ENCODE assay signal across 1 cellular context in the genomic region with DNA sequence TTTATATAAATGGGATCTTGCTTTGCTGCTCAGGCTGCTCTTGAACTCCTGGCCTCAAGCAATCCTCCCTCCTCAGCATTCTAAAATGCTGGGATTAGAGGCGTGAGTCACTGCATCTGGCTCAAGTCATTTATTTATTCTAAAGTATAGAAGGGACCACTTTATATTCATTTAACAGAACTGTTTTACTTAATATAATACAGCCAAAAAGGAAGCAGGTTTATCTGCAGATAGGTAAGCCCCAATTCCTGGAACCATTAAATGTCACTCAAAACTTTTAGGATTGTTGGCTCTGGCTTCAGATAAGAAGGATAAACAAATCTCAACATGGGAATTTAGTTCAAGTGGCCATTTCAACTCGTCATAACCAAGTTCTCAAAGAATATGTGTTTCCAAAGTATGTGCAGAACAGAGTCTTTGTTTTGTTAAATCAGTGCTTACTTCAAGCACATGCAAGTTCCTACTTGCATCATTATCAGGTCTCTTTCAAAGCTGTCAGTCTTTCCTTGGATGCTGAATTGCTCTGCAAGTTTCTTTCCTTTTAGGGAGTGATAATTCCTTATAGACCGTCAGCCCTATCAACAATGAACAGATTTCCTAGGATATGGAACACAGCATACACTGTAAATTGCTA.
TF ChIP-seq lines count a peak whose summit lies in the region.

No MANE protein-coding gene starts in this region.

TF ChIP-seq in HEK293, 187 proteins besides CTCF, POLR2A, EP300 and RAD21 (continued from another document and continues in another):
- no peak for TF ChIP-seq ZNF785 (tag by site-specific recombination; IDR thresholded peaks at IDR 0.05)
- TF ChIP-seq ZFP37 (tag by site-specific recombination; IDR thresholded peaks at IDR 0.05) = no peak
- TF ChIP-seq, protein P1, sequence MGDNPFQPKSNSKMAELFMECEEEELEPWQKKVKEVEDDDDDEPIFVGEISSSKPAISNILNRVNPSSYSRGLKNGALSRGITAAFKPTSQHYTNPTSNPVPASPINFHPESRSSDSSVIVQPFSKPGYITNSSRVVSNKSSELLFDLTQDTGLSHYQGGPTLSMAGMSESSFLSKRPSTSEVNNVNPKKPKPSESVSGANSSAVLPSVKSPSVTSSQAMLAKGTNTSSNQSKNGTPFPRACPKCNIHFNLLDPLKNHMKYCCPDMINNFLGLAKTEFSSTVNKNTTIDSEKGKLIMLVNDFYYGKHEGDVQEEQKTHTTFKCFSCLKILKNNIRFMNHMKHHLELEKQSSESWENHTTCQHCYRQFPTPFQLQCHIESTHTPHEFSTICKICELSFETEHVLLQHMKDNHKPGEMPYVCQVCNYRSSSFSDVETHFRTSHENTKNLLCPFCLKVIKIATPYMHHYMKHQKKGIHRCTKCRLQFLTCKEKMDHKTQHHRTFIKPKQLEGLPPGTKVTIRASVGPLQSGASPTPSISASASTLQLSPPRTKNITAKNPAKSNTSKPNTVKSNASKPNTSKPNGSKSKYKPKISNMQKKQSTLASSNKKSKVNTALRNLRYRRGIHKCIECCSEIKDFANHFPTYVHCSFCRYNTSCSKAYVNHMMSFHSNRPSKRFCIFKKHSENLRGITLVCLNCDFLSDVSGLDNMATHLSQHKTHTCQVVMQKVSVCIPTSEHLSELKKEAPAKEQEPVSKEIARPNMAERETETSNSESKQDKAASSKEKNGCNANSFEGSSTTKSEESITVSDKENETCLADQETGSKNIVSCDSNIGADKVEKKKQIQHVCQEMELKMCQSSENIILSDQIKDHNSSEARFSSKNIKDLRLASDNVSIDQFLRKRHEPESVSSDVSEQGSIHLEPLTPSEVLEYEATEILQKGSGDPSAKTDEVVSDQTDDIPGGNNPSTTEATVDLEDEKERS (tag by site-specific recombination; IDR thresholded peaks at IDR 0.05) = no peak
- TF ChIP-seq, protein P2, sequence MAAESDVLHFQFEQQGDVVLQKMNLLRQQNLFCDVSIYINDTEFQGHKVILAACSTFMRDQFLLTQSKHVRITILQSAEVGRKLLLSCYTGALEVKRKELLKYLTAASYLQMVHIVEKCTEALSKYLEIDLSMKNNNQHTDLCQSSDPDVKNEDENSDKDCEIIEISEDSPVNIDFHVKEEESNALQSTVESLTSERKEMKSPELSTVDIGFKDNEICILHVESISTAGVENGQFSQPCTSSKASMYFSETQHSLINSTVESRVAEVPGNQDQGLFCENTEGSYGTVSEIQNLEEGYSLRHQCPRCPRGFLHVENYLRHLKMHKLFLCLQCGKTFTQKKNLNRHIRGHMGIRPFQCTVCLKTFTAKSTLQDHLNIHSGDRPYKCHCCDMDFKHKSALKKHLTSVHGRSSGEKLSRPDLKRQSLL (tag by site-specific recombination; IDR thresholded peaks at IDR 0.05) = no peak
- TF ChIP-seq, protein P3, sequence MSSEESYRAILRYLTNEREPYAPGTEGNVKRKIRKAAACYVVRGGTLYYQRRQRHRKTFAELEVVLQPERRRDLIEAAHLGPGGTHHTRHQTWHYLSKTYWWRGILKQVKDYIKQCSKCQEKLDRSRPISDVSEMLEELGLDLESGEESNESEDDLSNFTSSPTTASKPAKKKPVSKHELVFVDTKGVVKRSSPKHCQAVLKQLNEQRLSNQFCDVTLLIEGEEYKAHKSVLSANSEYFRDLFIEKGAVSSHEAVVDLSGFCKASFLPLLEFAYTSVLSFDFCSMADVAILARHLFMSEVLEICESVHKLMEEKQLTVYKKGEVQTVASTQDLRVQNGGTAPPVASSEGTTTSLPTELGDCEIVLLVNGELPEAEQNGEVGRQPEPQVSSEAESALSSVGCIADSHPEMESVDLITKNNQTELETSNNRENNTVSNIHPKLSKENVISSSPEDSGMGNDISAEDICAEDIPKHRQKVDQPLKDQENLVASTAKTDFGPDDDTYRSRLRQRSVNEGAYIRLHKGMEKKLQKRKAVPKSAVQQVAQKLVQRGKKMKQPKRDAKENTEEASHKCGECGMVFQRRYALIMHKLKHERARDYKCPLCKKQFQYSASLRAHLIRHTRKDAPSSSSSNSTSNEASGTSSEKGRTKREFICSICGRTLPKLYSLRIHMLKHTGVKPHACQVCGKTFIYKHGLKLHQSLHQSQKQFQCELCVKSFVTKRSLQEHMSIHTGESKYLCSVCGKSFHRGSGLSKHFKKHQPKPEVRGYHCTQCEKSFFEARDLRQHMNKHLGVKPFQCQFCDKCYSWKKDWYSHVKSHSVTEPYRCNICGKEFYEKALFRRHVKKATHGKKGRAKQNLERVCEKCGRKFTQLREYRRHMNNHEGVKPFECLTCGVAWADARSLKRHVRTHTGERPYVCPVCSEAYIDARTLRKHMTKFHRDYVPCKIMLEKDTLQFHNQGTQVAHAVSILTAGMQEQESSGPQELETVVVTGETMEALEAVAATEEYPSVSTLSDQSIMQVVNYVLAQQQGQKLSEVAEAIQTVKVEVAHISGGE (tag by site-specific recombination; conservative IDR thresholded peaks at IDR 0.05; ENCODE audit: low read depth) = no peak
- no peak for TF ChIP-seq ZFHX2 (tag by site-specific recombination; conservative IDR thresholded peaks at IDR 0.05)
- TF ChIP-seq ZNF214 (tag by site-specific recombination; IDR thresholded peaks at IDR 0.05; ENCODE audit: borderline replicate concordance) = no peak
- no peak for TF ChIP-seq GLIS1 (tag by site-specific recombination; IDR thresholded peaks at IDR 0.05)
- TF ChIP-seq KLF7 (tag by site-specific recombination; IDR thresholded peaks at IDR 0.05; ENCODE audit: borderline replicate concordance) = no peak
- peak; percentile 72 for TF ChIP-seq FEZF1 (tag by site-specific recombination; IDR thresholded peaks at IDR 0.05)
- TF ChIP-seq ZNF223 (tag by site-specific recombination; IDR thresholded peaks at IDR 0.05) = no peak
- no peak for TF ChIP-seq ZNF140 (tag by site-specific recombination; IDR thresholded peaks at IDR 0.05)
- TF ChIP-seq ZNF776 (tag by site-specific recombination; IDR thresholded peaks at IDR 0.05; ENCODE audit: borderline replicate concordance) = no peak
- TF ChIP-seq ZNF843 (tag by site-specific recombination; IDR thresholded peaks at IDR 0.05) = peak; percentile 68
- TF ChIP-seq ZNF501 (tag by site-specific recombination; IDR thresholded peaks at IDR 0.05) = no peak
- no peak for TF ChIP-seq ZNF248 (tag by site-specific recombination; IDR thresholded peaks at IDR 0.05)
- TF ChIP-seq ZNF423 (tag by site-specific recombination; IDR thresholded peaks at IDR 0.05) = no peak
- TF ChIP-seq ZNF19 (tag by site-specific recombination; IDR thresholded peaks at IDR 0.05; ENCODE audit: low read depth) = no peak
- no peak for TF ChIP-seq ZNF311 (tag by site-specific recombination; IDR thresholded peaks at IDR 0.05; ENCODE audit: borderline replicate concordance)
- TF ChIP-seq, protein P4, sequence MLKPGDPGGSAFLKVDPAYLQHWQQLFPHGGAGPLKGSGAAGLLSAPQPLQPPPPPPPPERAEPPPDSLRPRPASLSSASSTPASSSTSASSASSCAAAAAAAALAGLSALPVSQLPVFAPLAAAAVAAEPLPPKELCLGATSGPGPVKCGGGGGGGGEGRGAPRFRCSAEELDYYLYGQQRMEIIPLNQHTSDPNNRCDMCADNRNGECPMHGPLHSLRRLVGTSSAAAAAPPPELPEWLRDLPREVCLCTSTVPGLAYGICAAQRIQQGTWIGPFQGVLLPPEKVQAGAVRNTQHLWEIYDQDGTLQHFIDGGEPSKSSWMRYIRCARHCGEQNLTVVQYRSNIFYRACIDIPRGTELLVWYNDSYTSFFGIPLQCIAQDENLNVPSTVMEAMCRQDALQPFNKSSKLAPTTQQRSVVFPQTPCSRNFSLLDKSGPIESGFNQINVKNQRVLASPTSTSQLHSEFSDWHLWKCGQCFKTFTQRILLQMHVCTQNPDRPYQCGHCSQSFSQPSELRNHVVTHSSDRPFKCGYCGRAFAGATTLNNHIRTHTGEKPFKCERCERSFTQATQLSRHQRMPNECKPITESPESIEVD (tag by site-specific recombination; IDR thresholded peaks at IDR 0.05) = peak; percentile 91
- no peak for TF ChIP-seq ZNF23 (tag by site-specific recombination; IDR thresholded peaks at IDR 0.05; ENCODE audit: borderline replicate concordance)
- TF ChIP-seq ZNF544 (tag by site-specific recombination; IDR thresholded peaks at IDR 0.05) = no peak
- TF ChIP-seq IKZF3 (tag by site-specific recombination; IDR thresholded peaks at IDR 0.05) = no peak
- no peak for TF ChIP-seq BCL11B (tag by site-specific recombination; IDR thresholded peaks at IDR 0.05; ENCODE audit: low read depth)
- TF ChIP-seq YY1 (tag by site-specific recombination; IDR thresholded peaks at IDR 0.05) = no peak
- TF ChIP-seq ZNF654 (tag by site-specific recombination; IDR thresholded peaks at IDR 0.05; ENCODE audit: low read depth) = no peak
- TF ChIP-seq ZNF121 (tag by site-specific recombination; IDR thresholded peaks at IDR 0.05) = no peak
- peak; percentile 93 for TF ChIP-seq TRIM28 (IDR thresholded peaks at IDR 0.05; ENCODE audit: borderline replicate concordance, low read length)
- no peak for TF ChIP-seq ZNF830 (tag by site-specific recombination; IDR thresholded peaks at IDR 0.05; ENCODE audit: low read depth)
- no peak for TF ChIP-seq ZNF341 (tag by site-specific recombination; IDR thresholded peaks at IDR 0.05; ENCODE audit: low read depth)
- no peak for TF ChIP-seq ZNF350 (tag by site-specific recombination; IDR thresholded peaks at IDR 0.05)
- TF ChIP-seq ZNF157 (tag by site-specific recombination; IDR thresholded peaks at IDR 0.05) = no peak
- no peak for TF ChIP-seq GLI4 (tag by site-specific recombination; IDR thresholded peaks at IDR 0.05)
- no peak for TF ChIP-seq ZNF138 (tag by site-specific recombination; IDR thresholded peaks at IDR 0.05; ENCODE audit: borderline replicate concordance)
- TF ChIP-seq ZNF600 (tag by site-specific recombination; IDR thresholded peaks at IDR 0.05) = peak; percentile 51; the same call in 1 of the 2 replicates
- TF ChIP-seq ZNF24 (tag by site-specific recombination; IDR thresholded peaks at IDR 0.05) = no peak
- TF ChIP-seq, protein P5, sequence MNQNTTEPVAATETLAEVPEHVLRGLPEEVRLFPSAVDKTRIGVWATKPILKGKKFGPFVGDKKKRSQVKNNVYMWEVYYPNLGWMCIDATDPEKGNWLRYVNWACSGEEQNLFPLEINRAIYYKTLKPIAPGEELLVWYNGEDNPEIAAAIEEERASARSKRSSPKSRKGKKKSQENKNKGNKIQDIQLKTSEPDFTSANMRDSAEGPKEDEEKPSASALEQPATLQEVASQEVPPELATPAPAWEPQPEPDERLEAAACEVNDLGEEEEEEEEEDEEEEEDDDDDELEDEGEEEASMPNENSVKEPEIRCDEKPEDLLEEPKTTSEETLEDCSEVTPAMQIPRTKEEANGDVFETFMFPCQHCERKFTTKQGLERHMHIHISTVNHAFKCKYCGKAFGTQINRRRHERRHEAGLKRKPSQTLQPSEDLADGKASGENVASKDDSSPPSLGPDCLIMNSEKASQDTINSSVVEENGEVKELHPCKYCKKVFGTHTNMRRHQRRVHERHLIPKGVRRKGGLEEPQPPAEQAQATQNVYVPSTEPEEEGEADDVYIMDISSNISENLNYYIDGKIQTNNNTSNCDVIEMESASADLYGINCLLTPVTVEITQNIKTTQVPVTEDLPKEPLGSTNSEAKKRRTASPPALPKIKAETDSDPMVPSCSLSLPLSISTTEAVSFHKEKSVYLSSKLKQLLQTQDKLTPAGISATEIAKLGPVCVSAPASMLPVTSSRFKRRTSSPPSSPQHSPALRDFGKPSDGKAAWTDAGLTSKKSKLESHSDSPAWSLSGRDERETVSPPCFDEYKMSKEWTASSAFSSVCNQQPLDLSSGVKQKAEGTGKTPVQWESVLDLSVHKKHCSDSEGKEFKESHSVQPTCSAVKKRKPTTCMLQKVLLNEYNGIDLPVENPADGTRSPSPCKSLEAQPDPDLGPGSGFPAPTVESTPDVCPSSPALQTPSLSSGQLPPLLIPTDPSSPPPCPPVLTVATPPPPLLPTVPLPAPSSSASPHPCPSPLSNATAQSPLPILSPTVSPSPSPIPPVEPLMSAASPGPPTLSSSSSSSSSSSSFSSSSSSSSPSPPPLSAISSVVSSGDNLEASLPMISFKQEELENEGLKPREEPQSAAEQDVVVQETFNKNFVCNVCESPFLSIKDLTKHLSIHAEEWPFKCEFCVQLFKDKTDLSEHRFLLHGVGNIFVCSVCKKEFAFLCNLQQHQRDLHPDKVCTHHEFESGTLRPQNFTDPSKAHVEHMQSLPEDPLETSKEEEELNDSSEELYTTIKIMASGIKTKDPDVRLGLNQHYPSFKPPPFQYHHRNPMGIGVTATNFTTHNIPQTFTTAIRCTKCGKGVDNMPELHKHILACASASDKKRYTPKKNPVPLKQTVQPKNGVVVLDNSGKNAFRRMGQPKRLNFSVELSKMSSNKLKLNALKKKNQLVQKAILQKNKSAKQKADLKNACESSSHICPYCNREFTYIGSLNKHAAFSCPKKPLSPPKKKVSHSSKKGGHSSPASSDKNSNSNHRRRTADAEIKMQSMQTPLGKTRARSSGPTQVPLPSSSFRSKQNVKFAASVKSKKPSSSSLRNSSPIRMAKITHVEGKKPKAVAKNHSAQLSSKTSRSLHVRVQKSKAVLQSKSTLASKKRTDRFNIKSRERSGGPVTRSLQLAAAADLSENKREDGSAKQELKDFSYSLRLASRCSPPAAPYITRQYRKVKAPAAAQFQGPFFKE (tag by site-specific recombination; IDR thresholded peaks at IDR 0.05; ENCODE audit: borderline replicate concordance) = no peak
- no peak for TF ChIP-seq HOXC10 (CRISPR knock-in tag; IDR thresholded peaks at IDR 0.05)
- TF ChIP-seq SALL2 (tag by site-specific recombination; IDR thresholded peaks at IDR 0.05; ENCODE audit: borderline replicate concordance) = no peak
- TF ChIP-seq ZNF629 (tag by site-specific recombination; IDR thresholded peaks at IDR 0.05) = peak; percentile 34; the same call in 1 of the 2 replicates
- TF ChIP-seq, protein P6, sequence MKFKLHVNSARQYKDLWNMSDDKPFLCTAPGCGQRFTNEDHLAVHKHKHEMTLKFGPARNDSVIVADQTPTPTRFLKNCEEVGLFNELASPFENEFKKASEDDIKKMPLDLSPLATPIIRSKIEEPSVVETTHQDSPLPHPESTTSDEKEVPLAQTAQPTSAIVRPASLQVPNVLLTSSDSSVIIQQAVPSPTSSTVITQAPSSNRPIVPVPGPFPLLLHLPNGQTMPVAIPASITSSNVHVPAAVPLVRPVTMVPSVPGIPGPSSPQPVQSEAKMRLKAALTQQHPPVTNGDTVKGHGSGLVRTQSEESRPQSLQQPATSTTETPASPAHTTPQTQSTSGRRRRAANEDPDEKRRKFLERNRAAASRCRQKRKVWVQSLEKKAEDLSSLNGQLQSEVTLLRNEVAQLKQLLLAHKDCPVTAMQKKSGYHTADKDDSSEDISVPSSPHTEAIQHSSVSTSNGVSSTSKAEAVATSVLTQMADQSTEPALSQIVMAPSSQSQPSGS (tag by site-specific recombination; IDR thresholded peaks at IDR 0.05; ENCODE audit: low read depth) = 0 out of 2 replicates have a peak, but pooled peaks have one; percentile 15
- no peak for TF ChIP-seq ZNF221 (tag by site-specific recombination; IDR thresholded peaks at IDR 0.05; ENCODE audit: borderline replicate concordance)
- no peak for TF ChIP-seq GLI2 (tag by site-specific recombination; IDR thresholded peaks at IDR 0.05; ENCODE audit: borderline replicate concordance, low read depth)
